In genomic region chr20:51460163-51460562, GRCh38 we compare ENCODE assay signal across 16 cellular contexts.
DNase-seq lines count a peak whose midpoint lies in the region; ATAC-seq and TF ChIP-seq lines count a peak whose summit lies in the region.
"Had no signal": no experiment of that assay in that cellular context is flagged by ENCODE, and none has a peak within 500 bp of the region (broad histone marks: within the 10 kb centered on the region; RNA-seq: fewer than 3 reads in every experiment).

No MANE protein-coding gene starts in this region.

- H3K27me3 ChIP-seq in DOHH2 (ENCODE audit: control insufficient read depth, low read length) (no peaks in the 10 kb centered on the region), ovary (no peaks in the 10 kb centered on the region)
- H3K27me3 ChIP-seq: BE2C had no signal

- no peak for ATAC-seq in activated B cell treated with CpG ODN at 0.5 μM for 24 hours (ENCODE audit: low read depth)
- ATAC-seq: HCT116 had no signal

- H3K27me3 Mint-ChIP-seq in activated B cell treated with CpG ODN at 0.5 μM for 24 hours (no peaks in the 10 kb centered on the region), nephron (ENCODE audit: low read depth) (peaks cover 10% of the 10 kb centered on the region)
- no peaks in the 10 kb centered on the region for H3K27me3 Mint-ChIP-seq in T-helper 2 cell treated with Interferon-gamma antibody and Interleukin-4, amounts not matched to agents 5 μg/mL and 100 μg/mL, for 36 hours (ENCODE audit: low read depth)

- no peak for TF ChIP-seq CTCF in DOHH2 (IDR thresholded peaks at IDR 0.05; ENCODE audit: low read depth, low read length, poor library complexity, severe bottlenecking)
- no peak for TF ChIP-seq CTCF in activated B cell treated with CpG ODN at 0.5 μM for 24 hours (IDR thresholded peaks at IDR 0.05)
- no peak for TF ChIP-seq CTCF in nephron (IDR thresholded peaks at IDR 0.05; ENCODE audit: unreplicated experiment in 3 of 3)
- TF ChIP-seq CTCF in ovary (IDR thresholded peaks at IDR 0.05): no peak

- peak overlapping the region; percentile 99 for H3K27ac ChIP-seq in DOHH2 (ENCODE audit: low read depth, low read length)
- H3K27ac ChIP-seq in ovary: no peak overlapping the region
- H3K27ac ChIP-seq: GM23248, KMS-11 had no signal

- no peaks in the 10 kb centered on the region for H3K9me2 ChIP-seq in DOHH2 (replicated peaks; ENCODE audit: control insufficient read depth, low read length)

- H3K4me3 Mint-ChIP-seq in activated B cell treated with CpG ODN at 0.5 μM for 24 hours: no peak overlapping the region
- no peak overlapping the region for H3K4me3 Mint-ChIP-seq in nephron
- H3K4me3 Mint-ChIP-seq in T-helper 2 cell treated with Interferon-gamma antibody and Interleukin-4, amounts not matched to agents 5 μg/mL and 100 μg/mL, for 36 hours: no peak overlapping the region

- peaks cover 69% of the 10 kb centered on the region for H3K4me1 Mint-ChIP-seq in activated B cell treated with CpG ODN at 0.5 μM for 24 hours
- H3K4me1 Mint-ChIP-seq in nephron: peaks cover 52% of the 10 kb centered on the region
- peaks cover 4% of the 10 kb centered on the region for H3K4me1 Mint-ChIP-seq in T-helper 2 cell treated with Interferon-gamma antibody and Interleukin-4, amounts not matched to agents 5 μg/mL and 100 μg/mL, for 36 hours (ENCODE audit: low read depth)

- H4K20me1 ChIP-seq in DOHH2 (ENCODE audit: control insufficient read depth, insufficient read depth, low read depth, low read length): no peaks in the 10 kb centered on the region

- H3K9me3 ChIP-seq in DOHH2 (ENCODE audit: control insufficient read depth, insufficient read depth, low read length): no peaks in the 10 kb centered on the region
- H3K9me3 ChIP-seq in ovary: no peaks in the 10 kb centered on the region
- H3K9me3 ChIP-seq: BE2C had no signal

- intact Hi-C loops in activated B cell treated with CpG ODN at 0.5 μM for 24 hours (cut with micrococcal nuclease) (loop anchor here (2.0 to 5.0 kb wide), 3 partner anchors 35 to 73 kb away; no protein-coding TSS in a partner anchor), ovary (cut with DNase I) (no loop called here)

- DNase-seq in NAMALWA (ENCODE audit: low spot score) (peak; percentile 5), activated B cell treated with CpG ODN at 0.5 μM for 24 hours (no peak), C1 segment of cervical spinal cord (lab: John Stamatoyannopoulos, UW) (no peak), ovary (no peak)
- no peak for DNase-seq in T-helper 2 cell treated with Interferon-gamma antibody and Interleukin-4, amounts not matched to agents 5 μg/mL and 100 μg/mL, for 36 hours (ENCODE audit: low spot score)
- DNase-seq: BE2C, DND-41, GM23248, NCI-H1092, NCI-H2081 treated with DMSO at 0.1 percent for 48 hours, NCI-H510A, NCI-H82 had no signal

- H3K79me2 ChIP-seq in DOHH2 (ENCODE audit: control insufficient read depth, low read length): peaks cover 9% of the 10 kb centered on the region

- H3K4me1 ChIP-seq in DOHH2 (ENCODE audit: control insufficient read depth, low read length) (peaks cover 80% of the 10 kb centered on the region), ovary (ENCODE audit: insufficient read depth) (peaks cover 13% of the 10 kb centered on the region)

- no peak for TF ChIP-seq POLR2A in ovary (IDR thresholded peaks at IDR 0.05)

- TF ChIP-seq EP300 in ovary (IDR thresholded peaks at IDR 0.05): no peak

- H3K36me3 ChIP-seq in DOHH2 (ENCODE audit: control insufficient read depth, low read length) (peaks cover 65% of the 10 kb centered on the region), ovary (no peaks in the 10 kb centered on the region)
- H3K36me3 ChIP-seq: BE2C had no signal

- peak overlapping the region; percentile 95 for H3K27ac Mint-ChIP-seq in activated B cell treated with CpG ODN at 0.5 μM for 24 hours
- H3K27ac Mint-ChIP-seq in nephron: peak overlapping the region in 2 of 3 experiments; percentile 47 to 71
- H3K27ac Mint-ChIP-seq in T-helper 2 cell treated with Interferon-gamma antibody and Interleukin-4, amounts not matched to agents 5 μg/mL and 100 μg/mL, for 36 hours: no peak overlapping the region

- H3K4me3 ChIP-seq in DOHH2 (ENCODE audit: low read length) (peak overlapping the region; percentile 60), ovary (no peak overlapping the region)
- H3K4me3 ChIP-seq: GM23248 had no signal

- H3F3A ChIP-seq in DOHH2 (ENCODE audit: control insufficient read depth, insufficient read depth): peaks cover 12% of the 10 kb centered on the region

- H3K9me3 Mint-ChIP-seq in activated B cell treated with CpG ODN at 0.5 μM for 24 hours (no peaks in the 10 kb centered on the region), nephron (no peaks in the 10 kb centered on the region)
- no peaks in the 10 kb centered on the region for H3K9me3 Mint-ChIP-seq in T-helper 2 cell treated with Interferon-gamma antibody and Interleukin-4, amounts not matched to agents 5 μg/mL and 100 μg/mL, for 36 hours

- 90 to 97% (median 93%) methylated on average over 3 of the region's 3 CpGs for WGBS in ovary, 3 donors

- CTCF ChIA-PET in activated B cell treated with CpG ODN at 0.5 μM for 24 hours (lab: Charles Lee): no interaction called here

- POLR2A ChIA-PET in activated B cell treated with CpG ODN at 0.5 μM for 24 hours (lab: Charles Lee): interaction anchor here (0.6 to 3.5 kb wide), 11 partner anchors 21 to 1817 kb away, joined by 3 to 38 read pairs (median 12); partner anchors contain the start of gene NFATC2

- H3K36me3 Mint-ChIP-seq in activated B cell treated with CpG ODN at 0.5 μM for 24 hours (ENCODE audit: low read depth) (peaks cover 51% of the 10 kb centered on the region), nephron (ENCODE audit: low read depth) (peaks cover 4% of the 10 kb centered on the region)
- peaks cover 49% of the 10 kb centered on the region for H3K36me3 Mint-ChIP-seq in T-helper 2 cell treated with Interferon-gamma antibody and Interleukin-4, amounts not matched to agents 5 μg/mL and 100 μg/mL, for 36 hours (ENCODE audit: low read depth)

- peak overlapping the region; percentile 85 for H3K4me2 ChIP-seq in DOHH2 (ENCODE audit: low read length)
- H3K4me2 ChIP-seq: KMS-11 had no signal
